Comparison of ENCODE assay signal across 29 cellular contexts in the genomic region with DNA sequence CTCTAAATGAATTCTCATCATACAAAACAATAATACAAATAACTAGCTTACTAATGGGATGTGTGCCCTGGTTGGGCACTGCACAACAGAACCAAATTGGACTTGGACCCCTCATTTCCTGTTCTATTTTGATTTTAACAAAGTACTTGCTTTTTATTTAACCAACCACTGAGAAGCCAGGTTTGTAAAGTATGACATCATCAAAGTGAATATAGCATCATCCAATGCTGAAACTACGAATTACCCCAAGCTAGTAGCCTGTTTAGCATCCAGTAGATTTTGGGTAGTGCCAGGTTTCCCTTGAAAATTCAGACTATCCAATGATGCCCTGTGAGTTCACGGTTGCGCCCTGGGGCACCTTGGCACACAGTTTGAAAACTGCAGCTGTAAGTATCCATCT. TPM values are rescaled to one million over a fixed set of nuclear protein-coding genes. Genes with fewer than 3 reads are reported as not detected.
A peak's percentile ranks its signal among the peaks of the same experiment; 100 is the strongest.
DNase-seq lines count a peak whose midpoint lies in the region; ATAC-seq, FAIRE-seq and TF ChIP-seq lines count a peak whose summit lies in the region.
"Had no signal": no experiment of that assay in that cellular context is flagged by ENCODE, and none has a peak within 500 bp of the region (broad histone marks: within the 10 kb centered on the region; RNA-seq: fewer than 3 reads in every experiment).

No MANE protein-coding gene starts in this region.

- H3K36me3 ChIP-seq in GM23338 (ENCODE audit: insufficient read depth) (no peaks in the 10 kb centered on the region), HEK293 (ENCODE audit: control insufficient read depth in 2 of 2, insufficient read depth in 1 of 2, low read length in 2 of 2) (no peaks in the 10 kb centered on the region; a peak in 1 of 3 replicates), astrocyte (ENCODE audit: insufficient read depth, low read length) (no peaks in the 10 kb centered on the region), K562 (ENCODE audit: control insufficient read depth, insufficient read depth, low read length) (no peaks in the 10 kb centered on the region)
- H3K36me3 ChIP-seq: BE2C, BLaER1 had no signal

- H3K9ac ChIP-seq in astrocyte (ENCODE audit: low read length) (no peak overlapping the region), K562 (ENCODE audit: insufficient read depth in 1 of 2, low read depth in 2 of 2, low read length in 2 of 2) (no peak overlapping the region)
- H3K9ac ChIP-seq: BLaER1 had no signal

- no TSS peak for BruUV-seq in K562 (replicated peaks; lab: Mats Ljungman, UMichigan)

- no peak for TF ChIP-seq RAD21 in K562 (CRISPR knock-in tag; conservative IDR thresholded peaks at IDR 0.05 in 1 of 2, IDR thresholded peaks at IDR 0.05 in 1 of 2)

- TF ChIP-seq EP300 in K562 (IDR thresholded peaks at IDR 0.05; ENCODE audit: low read length), result no peak

- TF ChIP-seq CTCF in GM23338 (conservative IDR thresholded peaks at IDR 0.05; ENCODE audit: low read depth in 2 of 2) (no peak), HEK293 (tag by site-specific recombination; IDR thresholded peaks at IDR 0.05) (no peak), astrocyte (IDR thresholded peaks at IDR 0.05; ENCODE audit: insufficient read depth, low read depth, low read length) (no peak), K562 (IDR thresholded peaks at IDR 0.05 in 2 of 3, conservative IDR thresholded peaks at IDR 0.05 in 1 of 3; ENCODE audit: insufficient read depth in 2 of 3, low read depth in 1 of 3, low read length in 3 of 3) (no peak), GM10248 (IDR thresholded peaks at IDR 0.05; ENCODE audit: control extremely low read depth, extremely low read depth, low read depth, missing control alignments) (no peak)

- no peak overlapping the region for H3K27ac Mint-ChIP-seq in GM23338
- H3K27ac Mint-ChIP-seq in astrocyte (ENCODE audit: unreplicated experiment), result no peak overlapping the region
- H3K27ac Mint-ChIP-seq: CD14-positive monocyte; CD4-positive, alpha-beta memory T cell; CD4-positive, CD25-positive, alpha-beta regulatory T cell; CD8-positive, alpha-beta memory T cell had no signal

- no peaks in the 10 kb centered on the region for H3K9me1 ChIP-seq in K562 (ENCODE audit: control insufficient read depth, insufficient read depth, low read length)

- H3K27ac ChIP-seq in GM23338 (ENCODE audit: low read depth), result no peak overlapping the region
- H3K27ac ChIP-seq in HEK293 (ENCODE audit: extremely low read depth, low read depth, low read length), result no peak overlapping the region
- no peak overlapping the region for H3K27ac ChIP-seq in astrocyte (ENCODE audit: low read depth, low read length)
- no peak overlapping the region for H3K27ac ChIP-seq in K562 (ENCODE audit: extremely low read depth, low read depth, low read length)
- H3K27ac ChIP-seq: BLaER1 had no signal

- in situ Hi-C loops in K562 (cut with MboI), result no loop called here

- 0% methylated on average over 3 of the region's 3 CpGs for WGBS in K562 (ENCODE audit: insufficient coverage, low coverage, missing lambda C conversion rate)

- no peaks in the 10 kb centered on the region; the same call in 2 of the 3 replicates for H3K4me1 Mint-ChIP-seq in GM23338
- peaks cover 7% of the 10 kb centered on the region for H3K4me1 Mint-ChIP-seq in astrocyte (ENCODE audit: low read depth, unreplicated experiment)
- H3K4me1 Mint-ChIP-seq: CD14-positive monocyte had no signal

- POLR2A ChIA-PET in HEK293 (lab: Yijun Ruan, JAX) (no interaction called here), K562 (lab: Yijun Ruan, JAX) (no interaction called here), GM10248 (lab: Yijun Ruan, JAX) (no interaction called here)

- no peaks in the 10 kb centered on the region; the same call in 1 of the 2 replicates for H3K9me2 ChIP-seq in GM23338 (ENCODE audit: insufficient read depth)

- no peaks in the 10 kb centered on the region for H3F3A ChIP-seq in GM23338 (replicated peaks; ENCODE audit: low read depth)

- CTCF ChIA-PET in HEK293 (lab: Yijun Ruan, JAX), result no interaction called here
- CTCF ChIA-PET in K562 (lab: Yijun Ruan, JAX; ENCODE audit: low intra/inter-chr PET ratio), result no interaction called here
- CTCF ChIA-PET in GM10248 (lab: Yijun Ruan, JAX), result no interaction called here

- H3K9me3 Mint-ChIP-seq in GM23338 (peaks cover 19% of the 10 kb centered on the region), astrocyte (ENCODE audit: unreplicated experiment) (peaks cover 7% of the 10 kb centered on the region)

- no peaks in the 10 kb centered on the region for H3K9me3 ChIP-seq in HEK293 (ENCODE audit: control insufficient read depth, insufficient read depth, low read depth, low read length)
- no peaks in the 10 kb centered on the region for H3K9me3 ChIP-seq in astrocyte (ENCODE audit: insufficient read depth, low read depth, low read length)
- no peaks in the 10 kb centered on the region for H3K9me3 ChIP-seq in K562 (replicated peaks; ENCODE audit: control insufficient read depth, insufficient read depth, low read depth, low read length)
- H3K9me3 ChIP-seq: BE2C had no signal

- H3K4me3 Mint-ChIP-seq in GM23338 (no peak overlapping the region), astrocyte (ENCODE audit: unreplicated experiment) (no peak overlapping the region)
- H3K4me3 Mint-ChIP-seq: CD14-positive monocyte; CD4-positive, alpha-beta memory T cell; CD4-positive, CD25-positive, alpha-beta regulatory T cell had no signal

- no peak for DNase-seq in GM23338 (ENCODE audit: low spot score)
- DNase-seq in astrocyte (ENCODE audit: low read depth), result no peak
- no peak for DNase-seq in K562 (ENCODE audit: extremely low read depth in 1 of 4, low spot score in 3 of 4)
- DNase-seq in GM10248 (ENCODE audit: extremely low spot score), result no peak
- no peak for DNase-seq in NCI-H2196 (lab: John Stamatoyannopoulos, UW; ENCODE audit: unreplicated experiment)
- DNase-seq in stimulated activated CD4-positive, alpha-beta T cell treated with anti-CD3 and anti-CD28 coated beads, Interleukin-1b, Interleukin-23, amount 100 ng/mL, for 48 hours, result no peak
- no peak for DNase-seq in NCI-H2227 treated with DMSO at 0.1 percent for 48 hours (lab: John Stamatoyannopoulos, UW)
- DNase-seq: 8988T; ACHN; BE2C; C1 segment of cervical spinal cord; CD4-positive, alpha-beta memory T cell; CD4-positive, CD25-positive, alpha-beta regulatory T cell; CD8-positive, alpha-beta memory T cell; COR-L47; DMS 273 treated with DMSO at 0.1 percent for 48 hours; DMS153; DMS53; DMS79; DND-41; EL; GDM1 had no signal

- H3K79me2 ChIP-seq in GM23338 (replicated peaks; ENCODE audit: insufficient read depth), result no peaks in the 10 kb centered on the region
- H3K79me2 ChIP-seq in astrocyte (ENCODE audit: insufficient read depth, low read length), result no peaks in the 10 kb centered on the region
- no peaks in the 10 kb centered on the region for H3K79me2 ChIP-seq in K562 (ENCODE audit: control insufficient read depth, insufficient read depth, low read length)

- H2AFZ ChIP-seq in GM23338 (no peak overlapping the region), astrocyte (ENCODE audit: low read depth, low read length) (no peak overlapping the region), K562 (ENCODE audit: low read depth, low read length) (no peak overlapping the region)

- H3K36me3 Mint-ChIP-seq in GM23338 (ENCODE audit: low read depth), result peaks cover 12% of the 10 kb centered on the region
- H3K36me3 Mint-ChIP-seq in astrocyte (ENCODE audit: low read depth, unreplicated experiment), result no peaks in the 10 kb centered on the region
- H3K36me3 Mint-ChIP-seq: CD14-positive monocyte; CD4-positive, alpha-beta memory T cell; CD4-positive, CD25-positive, alpha-beta regulatory T cell; CD8-positive, alpha-beta memory T cell had no signal

- H4K20me1 ChIP-seq in GM23338 (replicated peaks; ENCODE audit: insufficient read depth) (no peaks in the 10 kb centered on the region), astrocyte (ENCODE audit: insufficient read depth, low read length) (no peaks in the 10 kb centered on the region), K562 (replicated peaks; ENCODE audit: control insufficient read depth, insufficient read depth, low read length) (no peaks in the 10 kb centered on the region)
- H4K20me1 ChIP-seq: BLaER1 had no signal

- TF ChIP-seq POLR2A in K562 (conservative IDR thresholded peaks at IDR 0.05), result no peak

- peak; percentile 5 for FAIRE-seq in astrocyte (lab: Jason Lieb, UNC)
- no peak for FAIRE-seq in K562 (lab: Jason Lieb, UNC)
- FAIRE-seq: GM12892, GM18507 had no signal

- intact Hi-C loops in K562 (cut with micrococcal nuclease), result no loop called here

- H3K4me3 ChIP-seq in GM23338 (no peak overlapping the region), HEK293 (ENCODE audit: low read depth, low read length) (no peak overlapping the region), astrocyte (ENCODE audit: insufficient read depth, low read depth, low read length) (no peak overlapping the region), K562 (no peak overlapping the region)
- H3K4me3 ChIP-seq: BLaER1 had no signal

- H3K4me2 ChIP-seq in GM23338 (no peak overlapping the region), astrocyte (ENCODE audit: low read length) (no peak overlapping the region), K562 (ENCODE audit: insufficient read depth, low read length) (no peak overlapping the region)
- H3K4me2 ChIP-seq: BLaER1 had no signal

- ATAC-seq in GM23338 (no peak), K562 (no peak)

- H3K4me1 ChIP-seq in GM23338 (ENCODE audit: insufficient read depth) (no peaks in the 10 kb centered on the region), HEK293 (ENCODE audit: control insufficient read depth, insufficient read depth, low read length) (no peaks in the 10 kb centered on the region), astrocyte (ENCODE audit: insufficient read depth, low read length) (no peaks in the 10 kb centered on the region), K562 (replicated peaks in 1 of 2; ENCODE audit: control insufficient read depth in 2 of 2, insufficient read depth in 2 of 2, low read length in 2 of 2) (no peaks in the 10 kb centered on the region)
- H3K4me1 ChIP-seq: BE2C, BLaER1 had no signal

- H3K27me3 ChIP-seq in GM23338 (ENCODE audit: insufficient read depth), result no peaks in the 10 kb centered on the region
- no peaks in the 10 kb centered on the region for H3K27me3 ChIP-seq in astrocyte (ENCODE audit: insufficient read depth, low read length)
- no peaks in the 10 kb centered on the region for H3K27me3 ChIP-seq in K562 (ENCODE audit: control insufficient read depth in 2 of 2, insufficient read depth in 2 of 2, low read length in 2 of 2)
- H3K27me3 ChIP-seq: BE2C, BLaER1 had no signal

- H3K27me3 Mint-ChIP-seq in GM23338 (ENCODE audit: insufficient read depth, low read depth, poor library complexity) (no peaks in the 10 kb centered on the region), astrocyte (ENCODE audit: low read depth, unreplicated experiment) (peaks cover 3% of the 10 kb centered on the region)

RNA-seq across cellular contexts. Expression of gene HYDIN, which starts 51.0 kb away (rescaled TPM):
- total RNA-seq in GM23338 (2014; rRNA removed; shearing (Covaris generic)), result 5.1 and 7.7 TPM in 2 replicates
- polyA plus RNA-seq in GM23338 (2016; fragmentation: Nextera tagmentation; extraction: Ambion mirVana) (1.8 and 3.1 TPM in 2 replicates), K562 (2011; rRNA removed) (0.43 TPM in 1 of 2 replicates, not detected in the other), K562 (2014; fragmentation: Illumina TruSeq; extraction: Trizol) (0.10 and 0.16 TPM in 2 replicates), K562 (2014; fragmentation: Nextera tagmentation; extraction: Ambion mirVana) (under 1 TPM; 0.08 to 0.27 TPM), K562 (2014; rRNA removed) (0.07 TPM in 1 of 2 replicates, not detected in the other)
- total RNA-seq in astrocyte (1.1 and 1.4 TPM in 2 replicates), K562 (2014; rRNA removed) (0.09 TPM in 1 of 2 replicates, not detected in the other), K562 (2014; rRNA removed; fragmentation: Illumina TruSeq; extraction: Trizol) (0.13 and 0.25 TPM in 2 replicates), K562 (2015; rRNA removed; fragmentation: Illumina TruSeq; extraction: Trizol) (0.11 and 0.38 TPM in 2 replicates), K562 (2021) (0.11 and 0.29 TPM in 2 replicates)
- 0.32 and 0.60 TPM in 2 replicates for total RNA-seq in K562 (2011; cell fraction: chromatin; rRNA removed; ENCODE audit: low replicate concordance)
- 0.26 TPM in 1 of 2 replicates, not detected in the other for total RNA-seq in K562 (2011; cell fraction: nucleolus; rRNA removed)
- 0.61 and 0.95 TPM in 2 replicates for total RNA-seq in K562 (2011; cell fraction: nucleoplasm; rRNA removed)
- polyA plus RNA-seq in K562 (2011; cell fraction: cytosol; rRNA removed), result 0.12 and 0.13 TPM in 2 replicates
- 0.08 and 0.46 TPM in 2 replicates for polyA plus RNA-seq in K562 (2011; cell fraction: nucleus; rRNA removed)
- polyA plus RNA-seq in K562 (2012), result 0.21 and 0.75 TPM in 2 replicates
- polyA minus RNA-seq in K562 (2011; rRNA and poly(A)+ RNA removed), result 0.28 TPM in 1 of 2 replicates, not detected in the other
- polyA minus RNA-seq in K562 (2011; cell fraction: cytosol; rRNA and poly(A)+ RNA removed), result not detected in 2 replicates
- 0.22 and 0.27 TPM in 2 replicates for polyA minus RNA-seq in K562 (2011; cell fraction: nucleus; rRNA and poly(A)+ RNA removed)
- total RNA-seq: A673; CD4-positive, alpha-beta memory T cell; CD4-positive, CD25-positive, alpha-beta regulatory T cell; CD8-positive, alpha-beta memory T cell; G401 had no signal
- polyA plus RNA-seq: CD14-positive monocyte; CD4-positive, alpha-beta memory T cell; CD4-positive, CD25-positive, alpha-beta regulatory T cell; CD8-positive, alpha-beta memory T cell had no signal
